9 cellular contexts compared by ENCODE assay signal in the genomic region with DNA sequence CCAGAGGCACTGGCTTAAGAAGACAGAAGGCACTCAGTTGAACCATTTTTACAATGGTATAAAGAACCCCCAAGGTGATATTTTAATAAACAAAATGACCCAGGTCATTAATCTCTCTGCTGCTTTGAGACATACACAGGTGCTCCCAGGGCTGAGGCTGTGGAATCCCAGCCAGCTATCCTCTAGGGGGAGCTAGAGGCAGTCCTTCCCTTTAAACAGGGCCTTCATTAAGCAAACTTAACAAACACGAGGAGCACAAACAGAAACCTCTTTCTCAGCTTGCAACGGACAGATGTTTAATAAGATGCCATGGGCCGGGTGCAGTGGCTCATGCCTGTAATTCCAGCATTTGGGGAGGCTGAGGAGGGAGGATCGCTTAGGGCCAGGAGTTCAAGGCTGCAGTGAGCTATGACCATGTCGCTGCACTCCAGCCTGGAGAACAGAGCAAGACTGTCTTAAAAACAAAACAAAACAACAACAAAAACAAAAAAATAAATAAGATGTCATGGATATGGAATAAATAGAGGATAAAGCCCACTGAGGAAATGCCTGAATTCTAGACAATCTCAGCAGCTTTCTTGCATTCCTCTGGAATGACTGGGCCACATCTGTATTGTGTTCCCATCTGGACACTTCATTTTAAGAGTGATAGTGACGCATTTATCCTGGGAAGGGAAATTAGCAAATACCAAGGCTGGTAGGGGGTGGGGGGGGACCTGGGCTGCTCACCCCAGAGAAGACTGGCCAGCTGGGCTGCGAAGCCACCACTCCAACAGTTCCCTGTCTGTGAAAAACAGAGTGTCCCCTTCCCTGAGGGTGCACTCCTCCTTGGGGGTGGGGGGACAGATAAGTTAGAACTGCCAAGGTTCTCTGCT.
DNase-seq lines count a peak whose midpoint lies in the region; ATAC-seq and TF ChIP-seq lines count a peak whose summit lies in the region.
"Had no signal": no experiment of that assay in that cellular context is flagged by ENCODE, and none has a peak within 500 bp of the region (broad histone marks: within the 10 kb centered on the region; RNA-seq: fewer than 3 reads in every experiment).

No MANE protein-coding gene starts in this region.

- H3K27ac ChIP-seq in CD4-positive, CD25-positive, alpha-beta regulatory T cell (ENCODE audit: insufficient read depth, low read length, poor library complexity, severe bottlenecking) = no peak overlapping the region
- H3K27ac ChIP-seq in upper lobe of right lung = no peak overlapping the region

- intact Hi-C loops in upper lobe of right lung (cut with DNase I) = no loop called here

- no peaks in the 10 kb centered on the region for H3K27me3 ChIP-seq in CD4-positive, CD25-positive, alpha-beta regulatory T cell (ENCODE audit: control insufficient read depth, insufficient read depth, low read length)
- no peaks in the 10 kb centered on the region for H3K27me3 ChIP-seq in upper lobe of right lung

- H3K4me1 Mint-ChIP-seq in CD4-positive, CD25-positive, alpha-beta regulatory T cell = peaks cover 11 to 50% (median 33%) of the 10 kb centered on the region in 4 donors
- H3K4me1 Mint-ChIP-seq in endothelial cell (ENCODE audit: unreplicated experiment) = peaks cover 4% of the 10 kb centered on the region

- peak in 2 of 3 donors; percentile 40 to 81 for DNase-seq in CD4-positive, CD25-positive, alpha-beta regulatory T cell
- DNase-seq in HK-2 (ENCODE audit: unreplicated experiment) = peak; percentile 49
- DNase-seq in NCI-H524 treated with DMSO at 0.1 percent for 48 hours (lab: John Stamatoyannopoulos, UW) = peak; percentile 34
- peak; percentile 48 to 49 for DNase-seq in activated CD4-positive, alpha-beta T cell treated with anti-CD3 and anti-CD28 coated beads, Interleukin-2, amount 50 U/mL, for 4 hours
- DNase-seq in endothelial cell (ENCODE audit: low spot score) = peak; percentile 71
- DNase-seq in midbrain (lab: John Stamatoyannopoulos, UW) = peak; percentile 18
- DNase-seq in upper lobe of right lung = no peak
- DNase-seq: naive B cell had no signal

- H3K4me1 ChIP-seq in CD4-positive, CD25-positive, alpha-beta regulatory T cell (ENCODE audit: control insufficient read depth, insufficient read depth, low read length, poor library complexity, severe bottlenecking) = peaks cover 19% of the 10 kb centered on the region
- H3K4me1 ChIP-seq in upper lobe of right lung = peaks cover 11% of the 10 kb centered on the region

- H3K4me3 Mint-ChIP-seq in CD4-positive, CD25-positive, alpha-beta regulatory T cell = no peak overlapping the region
- H3K4me3 Mint-ChIP-seq in endothelial cell (ENCODE audit: unreplicated experiment) = no peak overlapping the region

- peak overlapping the region in 2 of 3 donors; percentile 47 to 95 for H3K27ac Mint-ChIP-seq in CD4-positive, CD25-positive, alpha-beta regulatory T cell
- H3K27ac Mint-ChIP-seq in endothelial cell (ENCODE audit: unreplicated experiment) = no peak overlapping the region

- H3K36me3 Mint-ChIP-seq in CD4-positive, CD25-positive, alpha-beta regulatory T cell = no peaks in the 10 kb centered on the region
- H3K36me3 Mint-ChIP-seq in endothelial cell (ENCODE audit: low read depth, unreplicated experiment) = no peaks in the 10 kb centered on the region
- H3K36me3 Mint-ChIP-seq: naive B cell had no signal

- H3K27me3 Mint-ChIP-seq in CD4-positive, CD25-positive, alpha-beta regulatory T cell = no peaks in the 10 kb centered on the region
- peaks cover 4% of the 10 kb centered on the region for H3K27me3 Mint-ChIP-seq in endothelial cell (ENCODE audit: unreplicated experiment)

- H3K4me3 ChIP-seq in CD4-positive, CD25-positive, alpha-beta regulatory T cell (ENCODE audit: low read depth, low read length) = peak overlapping the region; percentile 10
- no peak overlapping the region for H3K4me3 ChIP-seq in upper lobe of right lung

- H3K36me3 ChIP-seq in CD4-positive, CD25-positive, alpha-beta regulatory T cell (ENCODE audit: control insufficient read depth, insufficient read depth, low read length) = no peaks in the 10 kb centered on the region
- no peaks in the 10 kb centered on the region for H3K36me3 ChIP-seq in upper lobe of right lung

- peak; percentile 64 for TF ChIP-seq CTCF in endothelial cell (IDR thresholded peaks at IDR 0.05; ENCODE audit: unreplicated experiment)
- peak; percentile 71 for TF ChIP-seq CTCF in upper lobe of right lung (IDR thresholded peaks at IDR 0.05)

- H3K9me3 ChIP-seq in CD4-positive, CD25-positive, alpha-beta regulatory T cell (ENCODE audit: control insufficient read depth in 2 of 2, low read length in 2 of 2) = no peaks in the 10 kb centered on the region
- H3K9me3 ChIP-seq in upper lobe of right lung = no peaks in the 10 kb centered on the region

- peaks cover 0 to 2% (median 0%) of the 10 kb centered on the region in 7 donors for H3K9me3 Mint-ChIP-seq in CD4-positive, CD25-positive, alpha-beta regulatory T cell
- no peaks in the 10 kb centered on the region for H3K9me3 Mint-ChIP-seq in endothelial cell (ENCODE audit: unreplicated experiment)
- H3K9me3 Mint-ChIP-seq: naive B cell had no signal

- peak in 1 of 2 donors; percentile 47 for ATAC-seq in CD4-positive, CD25-positive, alpha-beta regulatory T cell (ENCODE audit: low read depth in 2 of 2)
- ATAC-seq in upper lobe of right lung = peak; percentile 81
- no peak for ATAC-seq in GM18870 (IDR thresholded peaks at IDR 0.05; ENCODE audit: unreplicated experiment)
